In the genomic region with DNA sequence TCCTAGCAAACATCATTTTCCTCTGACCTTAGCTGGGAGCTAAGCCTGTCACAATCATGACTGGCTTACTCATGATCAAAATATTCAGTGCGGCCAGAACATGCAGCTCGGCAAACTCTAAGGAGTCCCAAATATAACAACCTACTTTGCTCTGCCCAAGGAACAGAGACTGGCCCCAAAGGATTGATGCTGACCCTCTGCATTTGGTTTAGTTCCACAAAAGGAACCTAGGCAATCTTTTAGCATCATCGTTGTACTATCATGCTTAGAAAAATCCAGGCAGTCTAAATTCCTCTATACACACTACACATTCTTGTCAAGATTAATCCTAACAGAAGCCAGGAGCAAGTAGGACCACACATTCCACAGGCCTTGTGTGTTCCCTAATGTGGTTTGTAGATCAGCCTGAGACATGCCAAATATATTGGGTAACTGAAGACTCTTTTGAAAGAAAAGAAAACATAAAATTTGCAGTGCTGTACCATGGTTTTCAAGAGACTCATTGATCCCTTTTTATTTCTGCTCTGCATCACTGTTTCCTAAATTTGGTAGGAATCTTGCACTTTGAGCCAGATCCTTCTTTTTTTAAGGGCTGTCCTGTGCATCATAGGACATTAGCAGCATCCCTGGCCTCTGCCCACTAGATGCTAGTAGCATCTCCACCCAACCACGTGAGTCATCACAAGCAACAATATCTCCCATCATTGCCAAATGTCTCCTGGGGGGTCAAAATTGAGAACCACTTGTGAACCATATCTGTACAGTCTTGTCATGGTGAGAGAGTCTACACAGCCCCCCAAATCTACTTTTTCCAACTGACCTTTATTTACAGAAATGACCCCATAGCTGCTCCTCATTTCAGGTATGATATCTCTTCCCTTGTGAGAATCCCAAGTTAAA, we compare ENCODE assay signal across 10 cellular contexts. TPM values are rescaled to one million over a fixed set of nuclear protein-coding genes. Genes with fewer than 3 reads are reported as not detected.
A peak's percentile ranks its signal among the peaks of the same experiment; 100 is the strongest.
DNase-seq lines count a peak whose midpoint lies in the region; ATAC-seq and TF ChIP-seq lines count a peak whose summit lies in the region.
"Had no signal": no experiment of that assay in that cellular context is flagged by ENCODE, and none has a peak within 500 bp of the region (broad histone marks: within the 10 kb centered on the region; RNA-seq: fewer than 3 reads in every experiment).

No MANE protein-coding gene starts in this region.

- peak overlapping the region; percentile 92 for H3K27ac Mint-ChIP-seq in chondrocyte (ENCODE audit: unreplicated experiment)

- H3K4me1 ChIP-seq in lung (ENCODE audit: control insufficient read depth in 2 of 2, insufficient read depth in 2 of 2, low read length in 2 of 2) (peaks cover 4 to 8% of the 10 kb centered on the region in 2 donors), aorta (ENCODE audit: control insufficient read depth in 1 of 2, insufficient read depth in 2 of 2, low read length in 2 of 2) (peaks cover 8 to 17% of the 10 kb centered on the region in 2 donors)

- H3K27me3 ChIP-seq in lung (ENCODE audit: control insufficient read depth, insufficient read depth) (no peaks in the 10 kb centered on the region), aorta (ENCODE audit: control insufficient read depth in 1 of 2, insufficient read depth in 2 of 2, low read length in 1 of 2) (no peaks in the 10 kb centered on the region)
- H3K27me3 ChIP-seq: cardiac muscle cell had no signal

- no peak overlapping the region for H3K4me3 ChIP-seq in lung
- no peak overlapping the region for H3K4me3 ChIP-seq in aorta (ENCODE audit: low read length in 2 of 2)
- H3K4me3 ChIP-seq: cardiac muscle cell had no signal

- TF ChIP-seq CTCF in chondrocyte (IDR thresholded peaks at IDR 0.05), result no peak
- no peak for TF ChIP-seq CTCF in lung (IDR thresholded peaks at IDR 0.05; ENCODE audit: control extremely low read depth, extremely low read depth)

- H3K27me3 Mint-ChIP-seq in chondrocyte (ENCODE audit: low read depth), result no peaks in the 10 kb centered on the region

- no peak overlapping the region for H3K4me3 Mint-ChIP-seq in chondrocyte (ENCODE audit: unreplicated experiment)

- H3K27ac ChIP-seq in lung (ENCODE audit: low read depth in 1 of 2, low read length in 1 of 2) (peak overlapping the region; percentile 9 to 60), aorta (ENCODE audit: low read depth in 1 of 2, low read length in 2 of 2) (peak overlapping the region; percentile 93 to 98)
- H3K27ac ChIP-seq: cardiac muscle cell had no signal

- 50 to 64% methylated on average over 4 of the region's 4 CpGs for WGBS in lung, 2 donors
- 12 to 18% methylated on average over 4 of the region's 4 CpGs for WGBS in aorta, 2 donors

- intact Hi-C loops in Right ventricle myocardium inferior (cut with DNase I), result no loop called here
- intact Hi-C loops in cardiac septum (cut with DNase I), result loop anchor here (5.0 kb wide), 1 partner anchor 35 kb away; no protein-coding TSS in a partner anchor
- intact Hi-C loops in aorta (cut with DNase I), result loop anchor here in 1 of 2 donors (10.0 kb wide), 2 partner anchors 127 to 427 kb away; no protein-coding TSS in a partner anchor

- no peaks in the 10 kb centered on the region for H3K36me3 Mint-ChIP-seq in chondrocyte (ENCODE audit: low read depth)

- H3K36me3 ChIP-seq in lung (ENCODE audit: control insufficient read depth in 2 of 2, insufficient read depth in 2 of 2, low read length in 2 of 2), result no peaks in the 10 kb centered on the region
- no peaks in the 10 kb centered on the region for H3K36me3 ChIP-seq in aorta (ENCODE audit: control insufficient read depth in 1 of 2, insufficient read depth in 2 of 2, low read length in 1 of 2)
- H3K36me3 ChIP-seq: cardiac muscle cell had no signal

- H3K9me3 ChIP-seq in lung (ENCODE audit: control insufficient read depth in 2 of 2, insufficient read depth in 1 of 2, low read length in 1 of 2), result no peaks in the 10 kb centered on the region
- no peaks in the 10 kb centered on the region for H3K9me3 ChIP-seq in aorta (ENCODE audit: control insufficient read depth, low read length)

- ATAC-seq in Right ventricle myocardium inferior, result peak; percentile 62
- peak; percentile 42 for ATAC-seq in lung (ENCODE audit: insufficient read depth, low FRiP score)
- ATAC-seq in aorta (ENCODE audit: low FRiP score), result peak; percentile 77

- DNase-seq in Right ventricle myocardium inferior (ENCODE audit: missing footprints) (no peak), cardiac septum (ENCODE audit: low spot score) (no peak), chondrocyte (ENCODE audit: low spot score) (no peak), lung (ENCODE audit: low spot score) (no peak), aorta (no peak), mucosa of gallbladder (ENCODE audit: low spot score) (no peak), NCI-H187 (lab: John Stamatoyannopoulos, UW) (no peak)
- DNase-seq in stimulated activated CD4-positive, alpha-beta T cell treated with anti-CD3 and anti-CD28 coated beads, Interleukin-4, amount 100 ng/mL, for 24 hours, result no peak
- DNase-seq: NCI-H1694 treated with DMSO at 0.1 percent for 48 hours had no signal

- H3K9me3 Mint-ChIP-seq in chondrocyte (ENCODE audit: low read depth), result no peaks in the 10 kb centered on the region

- peaks cover 42% of the 10 kb centered on the region for H3K4me1 Mint-ChIP-seq in chondrocyte (ENCODE audit: low read depth)

RNA-seq across cellular contexts. Expression of a gene that starts 17.6 kb away (rescaled TPM):
- total RNA-seq in Right ventricle myocardium inferior, result 8.6 TPM
- 9.0 TPM for total RNA-seq in cardiac septum
- total RNA-seq in chondrocyte, result 18.6 to 31.5 TPM (median 19.2 TPM) in 3 replicates
- 10 to 100 TPM; 37.0 to 63.7 TPM for total RNA-seq in lung
- polyA plus RNA-seq in lung, result 10 to 100 TPM in 1 of 2 donors, 1 to 10 TPM in 1; 9.2 to 12.5 TPM
- 10 to 100 TPM; 26.4 to 37.1 TPM for total RNA-seq in aorta
- 10 to 100 TPM; 37.5 to 41.9 TPM for polyA plus RNA-seq in aorta
- total RNA-seq in mucosa of gallbladder, result 29.9 TPM

RNA-seq across cellular contexts. Expression of a gene that starts 24.3 kb away (rescaled TPM):
- total RNA-seq in Right ventricle myocardium inferior (1.7 TPM), cardiac septum (2.3 TPM), chondrocyte (0.33 to 1.0 TPM (median 0.53 TPM) in 3 replicates), lung (10 to 100 TPM in 1 of 2 donors, 1 to 10 TPM in 1; 3.1 to 10.5 TPM), aorta (10 to 100 TPM; 12.5 to 15.5 TPM), mucosa of gallbladder (28.2 TPM)
- polyA plus RNA-seq in lung (1 to 10 TPM in 1 of 2 donors, under 1 TPM in 1; 0.38 to 1.6 TPM), aorta (10 to 100 TPM in 1 of 2 donors, 1 to 10 TPM in 1; 9.5 to 14.9 TPM)
- total RNA-seq: cardiac muscle cell had no signal
- polyA plus RNA-seq: cardiac muscle cell had no signal
